1 cellular context compared by ENCODE assay signal in genomic region chr16:28259781-28260150, GRCh38.
A peak's percentile ranks its signal among the peaks of the same experiment; 100 is the strongest.
TF ChIP-seq lines count a peak whose summit lies in the region.

No MANE protein-coding gene starts in this region.

TF ChIP-seq in H1, 55 proteins besides CTCF, POLR2A, EP300 and RAD21:
- TF ChIP-seq SP2 (IDR thresholded peaks at IDR 0.05; ENCODE audit: low read length) (no peak), KDM1A (IDR thresholded peaks at IDR 0.05; ENCODE audit: borderline replicate concordance, low read length) (no peak), NANOG (IDR thresholded peaks at IDR 0.05; ENCODE audit: insufficient read depth, low read depth, low read length, poor library complexity, severe bottlenecking) (no peak), SUZ12 (IDR thresholded peaks at IDR 0.05; ENCODE audit: low read length) (no peak), HDAC2 (IDR thresholded peaks at IDR 0.05; ENCODE audit: borderline replicate concordance in 1 of 2, low read depth in 2 of 2, low read length in 2 of 2) (0 out of 4 replicates have a peak, but pooled peaks of 1 of the 2 experiments have one; percentile 14), JUN (IDR thresholded peaks at IDR 0.05; ENCODE audit: low read depth, low read length) (no peak), CBX8 (IDR thresholded peaks at IDR 0.05; ENCODE audit: borderline replicate concordance, low read depth, low read length) (no peak)
- TF ChIP-seq, protein P1, sequence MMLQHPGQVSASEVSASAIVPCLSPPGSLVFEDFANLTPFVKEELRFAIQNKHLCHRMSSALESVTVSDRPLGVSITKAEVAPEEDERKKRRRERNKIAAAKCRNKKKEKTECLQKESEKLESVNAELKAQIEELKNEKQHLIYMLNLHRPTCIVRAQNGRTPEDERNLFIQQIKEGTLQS (IDR thresholded peaks at IDR 0.05; ENCODE audit: insufficient read depth, low read depth, low read length): no peak
